25 cellular contexts compared by ENCODE assay signal in the genomic region with DNA sequence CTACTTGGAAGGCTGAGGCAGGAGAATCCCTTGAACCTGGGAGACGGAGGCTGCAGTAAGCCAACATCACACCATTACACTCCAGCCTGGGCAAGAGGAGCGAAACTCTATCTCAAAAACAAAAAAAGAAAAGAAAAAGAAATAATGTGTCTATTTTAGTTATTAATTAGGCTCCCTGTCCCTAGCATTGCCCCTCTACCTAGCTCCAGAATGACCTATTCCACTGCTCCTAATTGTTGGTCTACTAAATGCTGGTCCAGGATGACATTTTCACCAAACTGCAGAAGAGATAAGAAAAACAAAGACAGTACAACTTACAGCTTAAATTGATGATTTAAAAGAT.
"Had no signal": no experiment of that assay in that cellular context is flagged by ENCODE, and none has a peak within 500 bp of the region (broad histone marks: within the 10 kb centered on the region; RNA-seq: fewer than 3 reads in every experiment).

No MANE protein-coding gene starts in this region.

- ATAC-seq: gastroesophageal sphincter, heart left ventricle, left lobe of liver, natural killer cell, right lobe of liver had no signal

- H3K4me3 ChIP-seq: esophagus muscularis mucosa, gastroesophageal sphincter, heart left ventricle, hepatocyte, lung, right lobe of liver, stomach, thyroid gland, vagina had no signal

- H3K9me3 Mint-ChIP-seq: memory B cell, natural killer cell had no signal

- H3K27ac Mint-ChIP-seq: memory B cell, progenitor cell of endocrine pancreas had no signal

- H3K9me3 ChIP-seq: esophagus muscularis mucosa, gastroesophageal sphincter, heart left ventricle, neutrophil, right lobe of liver, stomach, thyroid gland, vagina had no signal

- H3K27me3 ChIP-seq: esophagus muscularis mucosa, foreskin keratinocyte, gastroesophageal sphincter, heart left ventricle, hepatocyte, neutrophil, right lobe of liver, stomach, thyroid gland, vagina had no signal

- H3K9ac ChIP-seq: parathyroid adenoma had no signal

- H3K4me3 Mint-ChIP-seq: memory B cell; natural killer cell; stimulated activated effector memory CD8-positive, alpha-beta T cell treated with anti-CD3 and anti-CD28 coated beads, Interleukin-12 subunit alpha, Interleukin-12 subunit beta, amount 100 ng/mL, for 72 hours had no signal

- H3K36me3 ChIP-seq: esophagus muscularis mucosa, gastroesophageal sphincter, heart left ventricle, neutrophil, right lobe of liver, stomach, thyroid gland, vagina had no signal

- H3K36me3 Mint-ChIP-seq: natural killer cell; stimulated activated effector memory CD8-positive, alpha-beta T cell treated with anti-CD3 and anti-CD28 coated beads, Interleukin-12 subunit alpha, Interleukin-12 subunit beta, amount 100 ng/mL, for 72 hours had no signal

- DNase-seq: dermis blood vessel endothelial cell; effector memory CD4-positive, alpha-beta T cell; heart left ventricle; kidney; natural killer cell; right lobe of liver; small intestine; stimulated activated CD4-positive, alpha-beta T cell treated with anti-CD3 and anti-CD28 coated beads, Interleukin-12 subunit alpha, Interleukin-12 subunit beta, amount 100 ng/mL, for 4 hours; stimulated activated CD4-positive, alpha-beta T cell treated with anti-CD3 and anti-CD28 coated beads, Interleukin-1b, Interleukin-23, amount 100 ng/mL, for 48 hours; stimulated activated CD4-positive, alpha-beta T cell treated with anti-CD3 and anti-CD28 coated beads, Interleukin-4, amount 100 ng/mL, for 24 hours; stimulated activated naive CD4-positive, alpha-beta T cell treated with Interleukin-2 at 50 U/mL for 16 hours; stomach; thyroid gland had no signal

- H3K4me1 ChIP-seq: esophagus muscularis mucosa, foreskin keratinocyte, gastroesophageal sphincter, parathyroid adenoma, right lobe of liver, stomach, thyroid gland, vagina had no signal

- H3K4me2 ChIP-seq: hepatocyte had no signal

- H3K27me3 Mint-ChIP-seq: memory B cell, progenitor cell of endocrine pancreas had no signal

- H3K27ac ChIP-seq: esophagus muscularis mucosa, foreskin keratinocyte, gastroesophageal sphincter, heart left ventricle, hepatocyte, neutrophil, parathyroid adenoma, right lobe of liver, stomach, thyroid gland, vagina had no signal

- H3K79me2 ChIP-seq: hepatocyte, parathyroid adenoma had no signal

- H2AFZ ChIP-seq: hepatocyte, parathyroid adenoma had no signal
